ENCODE assay signal across 14 cellular contexts in the genomic region with DNA sequence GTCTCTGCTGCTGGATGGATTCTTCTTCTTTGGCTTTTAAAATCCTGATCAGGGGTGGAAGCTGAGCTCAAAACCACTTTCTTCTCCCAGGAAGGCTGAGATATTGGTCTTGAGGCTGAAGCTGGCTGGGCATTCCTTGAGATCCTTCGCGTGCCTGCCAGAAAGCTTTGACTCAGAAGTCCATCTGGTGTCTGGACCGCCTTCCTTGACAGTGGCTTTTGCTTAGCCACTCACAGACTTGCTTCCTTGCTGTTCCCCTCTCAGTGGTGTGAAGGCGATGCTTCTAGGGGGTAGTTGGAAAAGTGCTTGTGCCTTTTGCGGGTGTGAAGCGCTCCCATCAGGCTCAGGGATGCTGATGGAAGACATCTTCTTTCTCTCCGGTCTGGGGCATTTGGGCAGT. TPM values are rescaled to one million over a fixed set of nuclear protein-coding genes. Genes with fewer than 3 reads are reported as not detected.
A peak's percentile ranks its signal among the peaks of the same experiment; 100 is the strongest.
DNase-seq lines count a peak whose midpoint lies in the region; ATAC-seq and TF ChIP-seq lines count a peak whose summit lies in the region.
"Had no signal": no experiment of that assay in that cellular context is flagged by ENCODE, and none has a peak within 500 bp of the region (broad histone marks: within the 10 kb centered on the region; RNA-seq: fewer than 3 reads in every experiment).

No MANE protein-coding gene starts in this region.

- H3K4me1 ChIP-seq in heart left ventricle (peaks cover 0 to 70% (median 49%) of the 10 kb centered on the region in 12 donors), ascending aorta (peaks cover 4 to 36% of the 10 kb centered on the region in 2 donors), transverse colon (peaks cover 8 to 70% (median 41%) of the 10 kb centered on the region in 4 donors), sigmoid colon (peaks cover 0 to 13% (median 8%) of the 10 kb centered on the region in 4 donors)

- intact Hi-C loops in heart left ventricle (cut with DNase I) = loop anchor here in 2 of 10 donors (10.0 kb wide), 2 partner anchors 55 to 75 kb away; no protein-coding TSS in a partner anchor
- intact Hi-C loops in left cardiac atrium (cut with DNase I) = loop anchor here in 1 of 2 donors (5.0 kb wide), 1 partner anchor 78 kb away; no protein-coding TSS in a partner anchor
- intact Hi-C loops in ascending aorta (cut with DNase I) = no loop called here
- intact Hi-C loops in transverse colon (cut with DNase I; ENCODE audit: low total_unique reads) = no loop called here
- intact Hi-C loops in sigmoid colon (cut with DNase I) = no loop called here

- TF ChIP-seq EP300 in transverse colon (IDR thresholded peaks at IDR 0.05; ENCODE audit: low read depth) (no peak), sigmoid colon (IDR thresholded peaks at IDR 0.05) (no peak)

- H3K4me3 ChIP-seq in heart left ventricle (no peak overlapping the region), ascending aorta (no peak overlapping the region), fibroblast of the aortic adventitia (ENCODE audit: low read depth, low read length) (no peak overlapping the region), transverse colon (peak overlapping the region in 1 of 4 donors; percentile 9), sigmoid colon (no peak overlapping the region)
- H3K4me3 ChIP-seq: dorsolateral prefrontal cortex, lower lobe of right lung had no signal

- WGBS in heart left ventricle, 4 donors = 66 to 94% (median 87%) methylated on average over 7 of the region's 7 CpGs
- 89% methylated on average over 7 of the region's 7 CpGs; no CpG with 5 or more reads in 1 of the 2 donors for WGBS in transverse colon (ENCODE audit: low coverage in 1 of 2), 2 donors
- WGBS in sigmoid colon, 2 donors = 87 to 90% methylated on average over 7 of the region's 7 CpGs

- ATAC-seq in heart left ventricle (no peak), left cardiac atrium (no peak), GM18861 (IDR thresholded peaks at IDR 0.05; ENCODE audit: unreplicated experiment) (no peak), GM18517 (IDR thresholded peaks at IDR 0.05; ENCODE audit: unreplicated experiment) (no peak)
- ATAC-seq: activated naive CD8-positive, alpha-beta T cell treated with anti-CD3 and anti-CD28 coated beads, Interleukin-2, amount 50 U/mL, for 24 hours; lower lobe of right lung had no signal

- no peak for TF ChIP-seq CTCF in heart left ventricle (IDR thresholded peaks at IDR 0.05)
- TF ChIP-seq CTCF in ascending aorta (IDR thresholded peaks at IDR 0.05) = no peak
- TF ChIP-seq CTCF in fibroblast of the aortic adventitia (IDR thresholded peaks at IDR 0.05; ENCODE audit: insufficient read depth, low read length) = no peak
- TF ChIP-seq CTCF in transverse colon (IDR thresholded peaks at IDR 0.05) = no peak
- TF ChIP-seq CTCF in sigmoid colon (IDR thresholded peaks at IDR 0.05) = no peak

- H3K27ac ChIP-seq in heart left ventricle (peak overlapping the region in 7 of 12 donors; percentile 13 to 78 (median 51)), ascending aorta (peak overlapping the region; percentile 73 to 80), transverse colon (peak overlapping the region; percentile 78 to 86 (median 84)), sigmoid colon (no peak overlapping the region)
- H3K27ac ChIP-seq: dorsolateral prefrontal cortex, lower lobe of right lung, VCaP had no signal

- peaks cover 0 to 84% (median 35%) of the 10 kb centered on the region in 9 donors for H3K36me3 ChIP-seq in heart left ventricle
- peaks cover 16 to 20% of the 10 kb centered on the region in 2 donors for H3K36me3 ChIP-seq in ascending aorta
- no peaks in the 10 kb centered on the region for H3K36me3 ChIP-seq in transverse colon
- peaks cover 0 to 21% (median 6%) of the 10 kb centered on the region in 4 donors for H3K36me3 ChIP-seq in sigmoid colon

- no peaks in the 10 kb centered on the region for H3K27me3 ChIP-seq in heart left ventricle
- H3K27me3 ChIP-seq in ascending aorta = no peaks in the 10 kb centered on the region
- H3K27me3 ChIP-seq in transverse colon = no peaks in the 10 kb centered on the region
- no peaks in the 10 kb centered on the region for H3K27me3 ChIP-seq in sigmoid colon
- H3K27me3 ChIP-seq: dorsolateral prefrontal cortex had no signal

- no peaks in the 10 kb centered on the region for H3K9me3 ChIP-seq in heart left ventricle
- H3K9me3 ChIP-seq in ascending aorta = no peaks in the 10 kb centered on the region
- no peaks in the 10 kb centered on the region for H3K9me3 ChIP-seq in transverse colon
- no peaks in the 10 kb centered on the region for H3K9me3 ChIP-seq in sigmoid colon
- H3K9me3 ChIP-seq: lower lobe of right lung had no signal

- no peak for DNase-seq in heart left ventricle
- no peak for DNase-seq in left cardiac atrium
- peak in 1 of 2 donors; percentile 79 for DNase-seq in ascending aorta (ENCODE audit: low spot score in 2 of 2)
- peak; percentile 62 for DNase-seq in fibroblast of the aortic adventitia (ENCODE audit: low read depth)
- DNase-seq in transverse colon = no peak
- no peak for DNase-seq in sigmoid colon
- DNase-seq: activated naive CD8-positive, alpha-beta T cell treated with anti-CD3 and anti-CD28 coated beads, Interleukin-2, amount 50 U/mL, for 24 hours; DMS 273 treated with DMSO at 0.1 percent for 48 hours; lower lobe of right lung; NK-92 treated with Interleukin-12 subunit alpha and Interleukin-12 subunit beta, amount 100 ng/mL, for 24 hours had no signal

- no peak for TF ChIP-seq POLR2A in heart left ventricle (IDR thresholded peaks at IDR 0.05)
- TF ChIP-seq POLR2A in transverse colon (IDR thresholded peaks at IDR 0.05) = no peak
- no peak for TF ChIP-seq POLR2A in sigmoid colon (IDR thresholded peaks at IDR 0.05)

- in situ Hi-C loops in transverse colon (cut with MboI; ENCODE audit: low pct_ligation_motif_present in 1 of 4, low pct_unique_long_range_greater_than_20kb in 1 of 4, low sequenced_read_pairs in 3 of 4) = no loop called here

RNA-seq across cellular contexts. Expression of a gene that starts 45.9 kb away (rescaled TPM):
- total RNA-seq in heart left ventricle (100 to 1,000 TPM; 107 to 214 (median 139) TPM), left cardiac atrium (100 to 1,000 TPM; 124 to 131 TPM), ascending aorta (125 TPM), fibroblast of the aortic adventitia (ENCODE audit: low replicate concordance) (22.2 and 48.9 TPM in 2 replicates), transverse colon (100 to 1,000 TPM in 1 of 4 donors, 10 to 100 TPM in 3; 62.7 to 150 (median 80.9) TPM), sigmoid colon (10 to 100 TPM; 26.9 to 50.7 (median 42.0) TPM)
- polyA plus RNA-seq in heart left ventricle (100 to 1,000 TPM in 1 of 2 donors, 10 to 100 TPM in 1; 93.4 to 120 TPM), sigmoid colon (10 to 100 TPM; 32.4 to 43.6 (median 32.6) TPM)

Comparison
In these comparisons a context has a peak if more than half of its experiments do, and no peak if none do; other contexts are left out.
1. H3K27ac ChIP-seq: peak in heart left ventricle (7 of 12), ascending aorta (2 of 2) and transverse colon (4 of 4); none in sigmoid colon (0 of 4).